In the genomic region with DNA sequence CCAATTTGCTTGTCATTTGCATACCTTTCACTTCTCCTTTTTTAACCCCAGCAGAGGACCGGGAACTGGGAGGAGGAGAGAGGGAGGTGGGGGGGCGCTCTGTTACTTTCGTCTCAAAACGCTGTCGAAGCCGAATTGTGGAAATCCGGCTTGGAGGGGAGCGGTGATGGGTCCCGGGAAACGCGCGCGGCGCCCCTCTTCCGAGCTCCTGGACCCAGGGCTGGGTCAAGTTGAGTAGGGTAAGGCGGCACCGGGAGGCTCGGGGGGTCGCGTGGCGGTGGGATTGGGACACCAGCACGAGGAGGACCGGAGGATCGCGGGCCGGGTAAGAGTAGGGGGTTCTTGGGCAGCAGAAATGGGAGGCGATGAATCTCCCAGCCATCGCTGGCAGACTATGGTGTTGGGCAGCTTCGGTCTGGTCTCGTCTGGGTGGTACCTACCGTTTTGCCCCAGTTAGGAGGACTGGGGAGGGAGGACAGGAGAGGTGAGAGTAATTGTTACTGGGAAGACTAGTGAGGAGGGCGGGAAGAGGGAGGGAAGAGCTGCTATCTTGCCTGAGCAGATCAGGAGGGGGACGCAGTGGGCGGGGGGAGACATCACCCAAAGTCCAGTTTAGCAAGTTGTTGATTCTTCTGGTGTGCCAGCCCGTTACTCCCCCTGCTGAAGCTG, we compare ENCODE assay signal across 1 cellular context.
TF ChIP-seq lines count a peak whose summit lies in the region.

No MANE protein-coding gene starts in this region.

TF ChIP-seq in HepG2, 621 proteins besides CTCF, POLR2A, EP300 and RAD21 (continued from another document and continues in another):
- TF ChIP-seq, protein P1, sequence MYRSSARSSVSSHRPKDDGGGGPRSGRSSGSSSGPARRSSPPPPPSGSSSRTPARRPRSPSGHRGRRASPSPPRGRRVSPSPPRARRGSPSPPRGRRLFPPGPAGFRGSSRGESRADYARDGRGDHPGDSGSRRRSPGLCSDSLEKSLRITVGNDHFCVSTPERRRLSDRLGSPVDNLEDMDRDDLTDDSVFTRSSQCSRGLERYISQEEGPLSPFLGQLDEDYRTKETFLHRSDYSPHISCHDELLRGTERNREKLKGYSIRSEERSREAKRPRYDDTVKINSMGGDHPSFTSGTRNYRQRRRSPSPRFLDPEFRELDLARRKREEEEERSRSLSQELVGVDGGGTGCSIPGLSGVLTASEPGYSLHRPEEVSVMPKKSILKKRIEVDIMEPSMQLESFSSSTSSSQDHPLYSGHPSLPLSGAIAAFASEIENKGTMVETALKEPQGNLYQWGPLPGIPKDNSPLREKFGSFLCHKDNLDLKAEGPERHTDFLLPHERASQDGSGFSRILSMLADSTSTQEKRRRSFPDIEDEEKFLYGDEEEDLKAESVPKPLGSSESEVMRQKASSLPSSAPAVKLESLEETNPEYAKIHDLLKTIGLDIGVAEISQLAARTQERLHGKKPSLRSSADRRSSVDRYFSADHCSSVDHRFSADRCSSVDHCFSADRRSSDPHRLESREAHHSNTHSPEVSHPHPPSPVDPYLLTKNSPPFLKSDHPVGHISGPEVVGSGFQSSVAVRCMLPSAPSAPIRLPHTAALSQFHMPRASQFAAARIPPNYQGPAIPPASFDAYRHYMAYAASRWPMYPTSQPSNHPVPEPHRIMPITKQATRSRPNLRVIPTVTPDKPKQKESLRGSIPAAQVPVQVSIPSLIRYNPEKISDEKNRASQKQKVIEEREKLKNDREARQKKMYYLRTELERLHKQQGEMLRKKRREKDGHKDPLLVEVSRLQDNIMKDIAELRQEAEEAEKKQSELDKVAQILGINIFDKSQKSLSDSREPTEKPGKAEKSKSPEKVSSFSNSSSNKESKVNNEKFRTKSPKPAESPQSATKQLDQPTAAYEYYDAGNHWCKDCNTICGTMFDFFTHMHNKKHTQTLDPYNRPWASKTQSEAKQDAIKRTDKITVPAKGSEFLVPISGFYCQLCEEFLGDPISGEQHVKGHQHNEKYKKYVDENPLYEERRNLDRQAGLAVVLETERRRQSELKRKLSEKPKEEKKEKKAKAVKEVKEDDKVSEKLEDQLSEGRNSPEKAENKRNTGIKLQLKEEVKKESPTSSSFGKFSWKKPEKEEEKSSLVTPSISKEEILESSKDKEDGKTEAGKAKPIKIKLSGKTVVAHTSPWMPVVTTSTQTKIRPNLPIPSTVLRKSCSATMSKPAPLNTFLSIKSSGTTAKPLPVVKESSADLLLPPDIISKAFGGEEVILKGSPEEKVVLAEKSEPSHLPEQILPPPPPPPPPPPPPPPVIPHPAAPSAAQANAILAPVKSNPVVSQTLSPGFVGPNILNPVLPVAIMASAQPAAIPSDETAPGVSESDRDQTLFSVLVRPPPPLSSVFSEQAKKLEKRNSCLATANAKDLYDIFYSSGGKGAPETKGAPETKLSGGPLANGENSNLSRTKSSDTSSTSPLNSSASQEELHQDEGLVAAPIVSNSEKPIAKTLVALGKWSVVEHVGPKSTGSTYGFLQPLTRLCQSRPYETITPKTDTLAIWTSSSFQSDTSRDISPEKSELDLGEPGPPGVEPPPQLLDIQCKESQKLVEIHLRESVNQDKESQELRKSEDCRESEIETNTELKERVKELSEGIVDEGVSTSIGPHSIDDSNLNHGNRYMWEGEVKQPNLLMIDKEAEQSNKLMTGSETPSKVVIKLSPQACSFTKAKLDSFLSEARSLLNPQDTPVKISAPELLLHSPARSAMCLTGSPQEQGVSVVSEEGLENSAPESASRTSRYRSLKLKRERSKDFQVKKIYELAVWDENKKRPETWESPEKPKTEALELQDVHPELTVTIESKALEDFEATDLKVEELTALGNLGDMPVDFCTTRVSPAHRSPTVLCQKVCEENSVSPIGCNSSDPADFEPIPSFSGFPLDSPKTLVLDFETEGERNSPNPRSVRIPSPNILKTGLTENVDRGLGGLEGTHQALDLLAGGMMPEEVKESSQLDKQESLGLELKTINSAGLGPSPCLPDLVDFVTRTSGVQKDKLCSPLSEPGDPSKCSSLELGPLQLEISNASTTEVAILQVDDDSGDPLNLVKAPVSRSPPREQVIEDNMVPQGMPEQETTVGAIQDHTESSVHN (CRISPR knock-in tag; IDR thresholded peaks at IDR 0.05): peak; percentile 57; the same call in 1 of the 2 replicates
- TF ChIP-seq, protein P2, sequence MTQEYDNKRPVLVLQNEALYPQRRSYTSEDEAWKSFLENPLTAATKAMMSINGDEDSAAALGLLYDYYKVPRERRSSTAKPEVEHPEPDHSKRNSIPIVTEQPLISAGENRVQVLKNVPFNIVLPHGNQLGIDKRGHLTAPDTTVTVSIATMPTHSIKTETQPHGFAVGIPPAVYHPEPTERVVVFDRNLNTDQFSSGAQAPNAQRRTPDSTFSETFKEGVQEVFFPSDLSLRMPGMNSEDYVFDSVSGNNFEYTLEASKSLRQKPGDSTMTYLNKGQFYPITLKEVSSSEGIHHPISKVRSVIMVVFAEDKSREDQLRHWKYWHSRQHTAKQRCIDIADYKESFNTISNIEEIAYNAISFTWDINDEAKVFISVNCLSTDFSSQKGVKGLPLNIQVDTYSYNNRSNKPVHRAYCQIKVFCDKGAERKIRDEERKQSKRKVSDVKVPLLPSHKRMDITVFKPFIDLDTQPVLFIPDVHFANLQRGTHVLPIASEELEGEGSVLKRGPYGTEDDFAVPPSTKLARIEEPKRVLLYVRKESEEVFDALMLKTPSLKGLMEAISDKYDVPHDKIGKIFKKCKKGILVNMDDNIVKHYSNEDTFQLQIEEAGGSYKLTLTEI (CRISPR knock-in tag; conservative IDR thresholded peaks at IDR 0.05): no peak; the same call in 1 of the 2 replicates
- TF ChIP-seq NFE2 (CRISPR knock-in tag; IDR thresholded peaks at IDR 0.05): no peak
- TF ChIP-seq HOXD1 (CRISPR knock-in tag; IDR thresholded peaks at IDR 0.05): peak; percentile 21; the same call in 1 of the 2 replicates
- no peak for TF ChIP-seq ZUFSP (CRISPR knock-in tag; IDR thresholded peaks at IDR 0.05; ENCODE audit: borderline replicate concordance)
- TF ChIP-seq RFXAP (CRISPR knock-in tag; IDR thresholded peaks at IDR 0.05; ENCODE audit: borderline replicate concordance): no peak; the same call in 1 of the 2 replicates
- TF ChIP-seq ZNF362 (CRISPR knock-in tag; IDR thresholded peaks at IDR 0.05; ENCODE audit: borderline replicate concordance): 0 out of 2 replicates have a peak, but pooled peaks have one; percentile 29
- no peak for TF ChIP-seq NKX3-1 (CRISPR knock-in tag; IDR thresholded peaks at IDR 0.05)
- TF ChIP-seq ZNF253 (CRISPR knock-in tag; IDR thresholded peaks at IDR 0.05; ENCODE audit: borderline replicate concordance): no peak
- TF ChIP-seq ZNF432 (CRISPR knock-in tag; IDR thresholded peaks at IDR 0.05; ENCODE audit: borderline replicate concordance): no peak
- peak; percentile 65; the same call in 1 of the 2 replicates for TF ChIP-seq GLI4 (CRISPR knock-in tag; IDR thresholded peaks at IDR 0.05; ENCODE audit: borderline replicate concordance)
- no peak for TF ChIP-seq RELA (CRISPR knock-in tag; IDR thresholded peaks at IDR 0.05)
- TF ChIP-seq SAP130 (CRISPR knock-in tag; IDR thresholded peaks at IDR 0.05; ENCODE audit: low read depth): peak; percentile 65
- TF ChIP-seq, protein P3, sequence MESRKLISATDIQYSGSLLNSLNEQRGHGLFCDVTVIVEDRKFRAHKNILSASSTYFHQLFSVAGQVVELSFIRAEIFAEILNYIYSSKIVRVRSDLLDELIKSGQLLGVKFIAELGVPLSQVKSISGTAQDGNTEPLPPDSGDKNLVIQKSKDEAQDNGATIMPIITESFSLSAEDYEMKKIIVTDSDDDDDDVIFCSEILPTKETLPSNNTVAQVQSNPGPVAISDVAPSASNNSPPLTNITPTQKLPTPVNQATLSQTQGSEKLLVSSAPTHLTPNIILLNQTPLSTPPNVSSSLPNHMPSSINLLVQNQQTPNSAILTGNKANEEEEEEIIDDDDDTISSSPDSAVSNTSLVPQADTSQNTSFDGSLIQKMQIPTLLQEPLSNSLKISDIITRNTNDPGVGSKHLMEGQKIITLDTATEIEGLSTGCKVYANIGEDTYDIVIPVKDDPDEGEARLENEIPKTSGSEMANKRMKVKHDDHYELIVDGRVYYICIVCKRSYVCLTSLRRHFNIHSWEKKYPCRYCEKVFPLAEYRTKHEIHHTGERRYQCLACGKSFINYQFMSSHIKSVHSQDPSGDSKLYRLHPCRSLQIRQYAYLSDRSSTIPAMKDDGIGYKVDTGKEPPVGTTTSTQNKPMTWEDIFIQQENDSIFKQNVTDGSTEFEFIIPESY (CRISPR knock-in tag; IDR thresholded peaks at IDR 0.05): no peak
- TF ChIP-seq FIP1L1 (IDR thresholded peaks at IDR 0.05; ENCODE audit: borderline replicate concordance, insufficient read depth, low read depth, low read length): no peak
- TF ChIP-seq ZNF792 (CRISPR knock-in tag; IDR thresholded peaks at IDR 0.05): no peak
- no peak for TF ChIP-seq STAT5B (CRISPR knock-in tag; IDR thresholded peaks at IDR 0.05)
- no peak for TF ChIP-seq NFYB (CRISPR knock-in tag; IDR thresholded peaks at IDR 0.05)
- no peak for TF ChIP-seq NR1H2 (CRISPR knock-in tag; IDR thresholded peaks at IDR 0.05; ENCODE audit: borderline replicate concordance, low read depth)
- 0 out of 2 replicates have a peak, but pooled peaks have one; percentile 20 for TF ChIP-seq RERE (CRISPR knock-in tag; IDR thresholded peaks at IDR 0.05; ENCODE audit: low read depth)
- no peak for TF ChIP-seq ZBTB44 (CRISPR knock-in tag; IDR thresholded peaks at IDR 0.05)
- peak; percentile 71; the same call in 1 of the 2 replicates for TF ChIP-seq ZNF280B (CRISPR knock-in tag; IDR thresholded peaks at IDR 0.05; ENCODE audit: borderline replicate concordance)
- TF ChIP-seq MIXL1 (CRISPR knock-in tag; IDR thresholded peaks at IDR 0.05): no peak; the same call in 1 of the 2 replicates
